ENCODE assay signal across 28 cellular contexts in the genomic region with DNA sequence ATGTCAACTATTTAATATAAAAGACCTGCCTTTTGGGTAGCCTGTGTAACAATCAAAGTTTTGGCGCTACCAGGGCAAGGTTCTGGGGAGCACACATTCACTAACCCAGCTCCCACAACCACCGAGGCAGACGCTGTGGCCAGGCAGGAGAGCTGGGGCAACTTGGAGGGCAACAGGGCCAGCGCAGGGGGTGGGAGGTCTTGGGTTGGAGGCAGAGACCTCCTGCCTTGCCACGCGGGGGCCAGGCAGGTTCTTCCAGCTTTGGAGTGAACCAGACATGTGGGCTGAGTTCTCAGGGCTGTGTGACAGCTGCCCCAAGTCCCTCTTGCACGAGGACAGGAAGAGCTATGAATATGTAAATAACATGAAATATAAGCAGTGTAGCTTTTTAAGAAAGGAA. TPM values are rescaled to one million over a fixed set of nuclear protein-coding genes. Genes with fewer than 3 reads are reported as not detected.
"Had no signal": no experiment of that assay in that cellular context is flagged by ENCODE, and none has a peak within 500 bp of the region (broad histone marks: within the 10 kb centered on the region; RNA-seq: fewer than 3 reads in every experiment).

No MANE protein-coding gene starts in this region.

- H3K9me3 ChIP-seq: esophagus squamous epithelium, gastroesophageal sphincter, heart right ventricle had no signal

- H3K4me3 Mint-ChIP-seq: activated CD4-positive, alpha-beta memory T cell treated with anti-CD3 and anti-CD28 coated beads for 36 hours; activated CD4-positive, alpha-beta T cell treated with anti-CD3 and anti-CD28 coated beads for 36 hours; activated CD4-positive, alpha-beta T cell treated with anti-CD3 and anti-CD28 coated beads, Interleukin-2, amount 10 ng/mL, durations not matched to agents 24 days and 14 days; activated CD8-positive, alpha-beta memory T cell treated with anti-CD3 and anti-CD28 coated beads, Interleukin-2, amount 10 ng/mL, durations not matched to agents 7 days and 5 days; activated CD8-positive, alpha-beta T cell treated with anti-CD3 and anti-CD28 coated beads, Interleukin-2, amount 10 ng/mL, durations not matched to agents 7 days and 5 days; activated naive CD4-positive, alpha-beta T cell treated with anti-CD3 and anti-CD28 coated beads for 36 hours; activated naive CD8-positive, alpha-beta T cell; activated T-helper 1 cell treated with anti-CD3 and anti-CD28 coated beads, Interleukin-12 subunit alpha, Interleukin-12 subunit beta, Interleukin-2, Interleukin-4 antibody, amounts not matched to agents 30 ng/mL and 10 ng/mL and 1 ng/mL, durations not matched to agents 14 hours and 24 hours and 36 hours; effector memory CD8-positive, alpha-beta T cell had no signal

- ATAC-seq: activated CD4-positive, alpha-beta T cell treated with anti-CD3 and anti-CD28 coated beads for 36 hours; activated CD8-positive, alpha-beta memory T cell treated with anti-CD3 and anti-CD28 coated beads, Interleukin-2, amount 10 ng/mL, durations not matched to agents 7 days and 5 days; activated CD8-positive, alpha-beta T cell treated with anti-CD3 and anti-CD28 coated beads, Interleukin-2, amount 10 ng/mL, durations not matched to agents 7 days and 5 days; effector memory CD8-positive, alpha-beta T cell; gastroesophageal sphincter; heart right ventricle had no signal

- H3K9me3 Mint-ChIP-seq: activated CD4-positive, alpha-beta memory T cell treated with anti-CD3 and anti-CD28 coated beads for 36 hours; activated CD4-positive, alpha-beta T cell treated with anti-CD3 and anti-CD28 coated beads, Interleukin-2, amount 10 ng/mL, durations not matched to agents 24 days and 14 days; activated naive CD4-positive, alpha-beta T cell treated with anti-CD3 and anti-CD28 coated beads for 36 hours; activated T-helper 1 cell treated with anti-CD3 and anti-CD28 coated beads, Interleukin-12 subunit alpha, Interleukin-12 subunit beta, Interleukin-2, Interleukin-4 antibody, amounts not matched to agents 30 ng/mL and 10 ng/mL and 1 ng/mL, durations not matched to agents 14 hours and 24 hours and 36 hours; activated T-helper 2 cell treated with anti-CD3 and anti-CD28 coated beads, Interferon-gamma antibody, Interleukin-2, Interleukin-4, amounts not matched to agents 10 μg/mL and 5 μg/mL and 100 μg/mL, durations not matched to agents 14 hours and 24 hours and 36 hours; effector memory CD8-positive, alpha-beta T cell had no signal

- H3K36me3 ChIP-seq: brain microvascular endothelial cell, esophagus squamous epithelium, gastroesophageal sphincter, heart right ventricle had no signal

- DNase-seq: activated CD4-positive, alpha-beta memory T cell treated with anti-CD3 and anti-CD28 coated beads for 36 hours; activated CD4-positive, alpha-beta T cell treated with anti-CD3 and anti-CD28 coated beads for 36 hours; activated CD4-positive, alpha-beta T cell treated with anti-CD3 and anti-CD28 coated beads, Interleukin-2, amount 10 ng/mL, durations not matched to agents 24 days and 14 days; activated CD4-positive, CD25-positive, alpha-beta regulatory T cell; activated CD4-positive, CD25-positive, alpha-beta regulatory T cell treated with anti-CD3 and anti-CD28 coated beads, Interleukin-2, amount 50 U/mL, for 72 hours; activated CD8-positive, alpha-beta memory T cell treated with anti-CD3 and anti-CD28 coated beads, Interleukin-2, amount 10 ng/mL, durations not matched to agents 7 days and 5 days; activated CD8-positive, alpha-beta memory T cell treated with anti-CD3 and anti-CD28 coated beads, Interleukin-2, amount 50 U/mL, for 4 hours; activated CD8-positive, alpha-beta T cell treated with anti-CD3 and anti-CD28 coated beads, Interleukin-2, amount 10 ng/mL, durations not matched to agents 7 days and 5 days; activated effector memory CD4-positive, alpha-beta T cell treated with anti-CD3 and anti-CD28 coated beads, Interleukin-2, amount 50 U/mL, for 16 hours; activated naive CD4-positive, alpha-beta T cell treated with anti-CD3 and anti-CD28 coated beads for 36 hours; activated T-cell treated with anti-CD3 and anti-CD28 coated beads, Interleukin-2, amount 50 U/mL, for 1 hour; activated T-cell treated with anti-CD3 and anti-CD28 coated beads, Interleukin-2, amount 50 U/mL, for 48 hours; amniotic stem cell; anterior cingulate cortex; brain microvascular endothelial cell; cortex of kidney; dermis blood vessel endothelial cell; effector CD4-positive, alpha-beta T cell; effector memory CD8-positive, alpha-beta T cell; esophagus squamous epithelium; foreskin melanocyte; heart right ventricle; T-helper 2 cell had no signal

- H3K27ac Mint-ChIP-seq: activated CD4-positive, alpha-beta memory T cell treated with anti-CD3 and anti-CD28 coated beads for 36 hours; activated CD4-positive, alpha-beta T cell treated with anti-CD3 and anti-CD28 coated beads for 36 hours; activated CD4-positive, alpha-beta T cell treated with anti-CD3 and anti-CD28 coated beads, Interleukin-2, amount 10 ng/mL, durations not matched to agents 24 days and 14 days; activated CD8-positive, alpha-beta memory T cell treated with anti-CD3 and anti-CD28 coated beads, Interleukin-2, amount 10 ng/mL, durations not matched to agents 7 days and 5 days; activated CD8-positive, alpha-beta T cell treated with anti-CD3 and anti-CD28 coated beads, Interleukin-2, amount 10 ng/mL, durations not matched to agents 7 days and 5 days; activated naive CD4-positive, alpha-beta T cell treated with anti-CD3 and anti-CD28 coated beads for 36 hours; activated naive CD8-positive, alpha-beta T cell; activated T-helper 1 cell treated with anti-CD3 and anti-CD28 coated beads, Interleukin-12 subunit alpha, Interleukin-12 subunit beta, Interleukin-2, Interleukin-4 antibody, amounts not matched to agents 30 ng/mL and 10 ng/mL and 1 ng/mL, durations not matched to agents 14 hours and 24 hours and 36 hours; activated T-helper 2 cell treated with anti-CD3 and anti-CD28 coated beads, Interferon-gamma antibody, Interleukin-2, Interleukin-4, amounts not matched to agents 10 μg/mL and 5 μg/mL and 100 μg/mL, durations not matched to agents 14 hours and 24 hours and 36 hours had no signal

- H3K27me3 ChIP-seq: brain microvascular endothelial cell had no signal

- H3K27ac ChIP-seq: brain microvascular endothelial cell, epithelial cell of prostate, esophagus squamous epithelium, gastroesophageal sphincter, heart right ventricle had no signal

- H3K4me3 ChIP-seq: esophagus squamous epithelium, gastroesophageal sphincter, heart right ventricle had no signal

- H3K36me3 Mint-ChIP-seq: activated CD4-positive, alpha-beta memory T cell treated with anti-CD3 and anti-CD28 coated beads for 36 hours; activated CD8-positive, alpha-beta memory T cell treated with anti-CD3 and anti-CD28 coated beads, Interleukin-2, amount 10 ng/mL, durations not matched to agents 7 days and 5 days; activated naive CD8-positive, alpha-beta T cell had no signal

RNA-seq across cellular contexts. Expression of gene MCF2L, which starts 30.3 kb away (rescaled TPM):
- total RNA-seq: activated T-helper 1 cell treated with anti-CD3 and anti-CD28 coated beads, Interleukin-12 subunit alpha, Interleukin-12 subunit beta, Interleukin-2, Interleukin-4 antibody, amounts not matched to agents 30 ng/mL and 10 ng/mL and 1 ng/mL, durations not matched to agents 14 hours and 24 hours and 36 hours had no signal
